19 cellular contexts compared by ENCODE assay signal in the genomic region with DNA sequence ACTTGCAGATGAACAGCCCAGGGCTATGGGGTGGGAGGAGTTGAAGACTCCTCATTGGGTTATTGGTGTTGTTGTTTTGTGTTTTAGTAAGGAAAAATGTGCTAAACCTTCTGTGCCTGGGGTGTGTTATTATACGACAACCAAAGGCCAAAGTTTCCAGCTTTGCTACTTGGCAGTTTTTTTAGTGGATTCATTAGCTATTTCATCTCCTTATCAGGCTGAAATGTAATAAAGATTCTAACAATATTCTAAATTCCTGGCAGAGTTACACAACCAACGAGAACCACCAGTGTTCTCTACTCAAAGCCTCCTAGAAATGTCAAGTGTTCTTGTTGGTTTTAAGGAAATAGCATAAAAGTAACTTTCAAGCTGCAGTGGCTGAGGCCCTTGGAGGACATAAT.
A peak's percentile ranks its signal among the peaks of the same experiment; 100 is the strongest.
DNase-seq lines count a peak whose midpoint lies in the region; ATAC-seq and TF ChIP-seq lines count a peak whose summit lies in the region.
"Had no signal": no experiment of that assay in that cellular context is flagged by ENCODE, and none has a peak within 500 bp of the region (broad histone marks: within the 10 kb centered on the region; RNA-seq: fewer than 3 reads in every experiment).

No MANE protein-coding gene starts in this region.

- peaks cover 2% of the 10 kb centered on the region for H3K27me3 Mint-ChIP-seq in activated T-cell treated with anti-CD3 and anti-CD28 coated beads, Interleukin-2, amount 50 U/mL, for 4 hours (ENCODE audit: low read depth)
- H3K27me3 Mint-ChIP-seq: CD4-positive, alpha-beta T cell had no signal

- H3K27me3 ChIP-seq in suprapubic skin (no peaks in the 10 kb centered on the region), osteoblast (ENCODE audit: insufficient read depth, low read length) (no peaks in the 10 kb centered on the region)

- no peaks in the 10 kb centered on the region for H3K36me3 Mint-ChIP-seq in activated T-cell treated with anti-CD3 and anti-CD28 coated beads, Interleukin-2, amount 50 U/mL, for 4 hours (ENCODE audit: insufficient read depth)

- H3K36me3 ChIP-seq in suprapubic skin: no peaks in the 10 kb centered on the region
- H3K36me3 ChIP-seq in osteoblast (ENCODE audit: insufficient read depth, low read length): no peaks in the 10 kb centered on the region

- ATAC-seq in activated T-cell treated with anti-CD3 and anti-CD28 coated beads, Interleukin-2, amount 50 U/mL, for 4 hours: no peak
- ATAC-seq: GM23338 had no signal

- no peak overlapping the region for H2AFZ ChIP-seq in osteoblast (ENCODE audit: low read length)
- H2AFZ ChIP-seq: GM23338, PC-9 had no signal

- no peak for TF ChIP-seq CTCF in AG09309 (IDR thresholded peaks at IDR 0.05; ENCODE audit: control insufficient read depth, insufficient read depth, low read depth, low read length, missing control alignments)
- TF ChIP-seq CTCF in suprapubic skin (IDR thresholded peaks at IDR 0.05): no peak
- no peak for TF ChIP-seq CTCF in osteoblast (IDR thresholded peaks at IDR 0.05; ENCODE audit: extremely low read depth, low read depth, low read length)

- TF ChIP-seq EP300 in suprapubic skin (IDR thresholded peaks at IDR 0.05): no peak

- no peak overlapping the region for H3K4me3 Mint-ChIP-seq in activated T-cell treated with anti-CD3 and anti-CD28 coated beads, Interleukin-2, amount 50 U/mL, for 4 hours
- H3K4me3 Mint-ChIP-seq: CD4-positive, alpha-beta T cell; GM23338 had no signal

- H3K4me2 ChIP-seq in osteoblast (ENCODE audit: insufficient read depth, low read length): no peak overlapping the region
- H3K4me2 ChIP-seq: KMS-11, PC-9 had no signal

- DNase-seq in AG09309 (ENCODE audit: low read depth) (peak; percentile 44), astrocyte of the hippocampus (ENCODE audit: low read depth, low spot score) (peak; percentile 25), iris pigment epithelial cell (ENCODE audit: low read depth) (peak; percentile 39), suprapubic skin (ENCODE audit: low spot score in 2 of 2) (no peak), NCI-H2171 treated with DMSO at 0.1 percent for 48 hours (lab: John Stamatoyannopoulos, UW) (no peak), AG08396 (ENCODE audit: low spot score) (no peak), osteoblast (ENCODE audit: insufficient read length, low spot score, missing footprints) (no peak)
- DNase-seq in activated T-cell treated with anti-CD3 and anti-CD28 coated beads, Interleukin-2, amount 50 U/mL, for 4 hours: no peak
- DNase-seq: 8988T; AML-193; CD4-positive, alpha-beta T cell; DND-41; GF-D8; MM.1S; NCI-H1105; NCI-H1694 treated with DMSO at 0.1 percent for 48 hours; PC-9 had no signal

- H4K20me1 ChIP-seq in osteoblast (ENCODE audit: insufficient read depth, low read length): no peaks in the 10 kb centered on the region

- peak overlapping the region; percentile 3 for H3K27ac ChIP-seq in suprapubic skin
- H3K27ac ChIP-seq in osteoblast (ENCODE audit: low read depth, low read length): no peak overlapping the region
- H3K27ac ChIP-seq: KMS-11, PC-9 had no signal

- H3K4me3 ChIP-seq in AG09309 (ENCODE audit: control insufficient read depth, low read depth, low read length) (no peak overlapping the region), suprapubic skin (no peak overlapping the region), osteoblast (ENCODE audit: insufficient read depth, low read length) (no peak overlapping the region)
- H3K4me3 ChIP-seq: GM23338, PC-9 had no signal

- H3K9me3 ChIP-seq in suprapubic skin (no peaks in the 10 kb centered on the region), osteoblast (ENCODE audit: low read depth, low read length) (no peaks in the 10 kb centered on the region)

- WGBS in suprapubic skin: 57% methylated on average over 2 of the region's 2 CpGs

- peaks cover 6% of the 10 kb centered on the region for H3K4me1 ChIP-seq in suprapubic skin
- H3K4me1 ChIP-seq in osteoblast (ENCODE audit: insufficient read depth, low read length): peaks cover 2% of the 10 kb centered on the region

- H3K9me3 Mint-ChIP-seq in activated T-cell treated with anti-CD3 and anti-CD28 coated beads, Interleukin-2, amount 50 U/mL, for 4 hours: no peaks in the 10 kb centered on the region
- H3K9me3 Mint-ChIP-seq: CD4-positive, alpha-beta T cell; GM23338 had no signal

- no peak for TF ChIP-seq POLR2A in suprapubic skin (IDR thresholded peaks at IDR 0.05)

- H3K4me1 Mint-ChIP-seq in activated T-cell treated with anti-CD3 and anti-CD28 coated beads, Interleukin-2, amount 50 U/mL, for 4 hours (ENCODE audit: low read depth): no peaks in the 10 kb centered on the region

- no peaks in the 10 kb centered on the region for H3K79me2 ChIP-seq in osteoblast (ENCODE audit: insufficient read depth, low read length)

Comparison
In these comparisons a context has a peak if more than half of its experiments do, and no peak if none do; other contexts are left out.
1. DNase-seq: peak in AG09309 (single experiment), astrocyte of the hippocampus (single experiment) and iris pigment epithelial cell (single experiment); none in suprapubic skin (0 of 2), NCI-H2171 treated with DMSO at 0.1 percent for 48 hours (single experiment), activated T-cell treated with anti-CD3 and anti-CD28 coated beads, Interleukin-2, amount 50 U/mL, for 4 hours (single experiment), AG08396 (single experiment) and osteoblast (single experiment).